In genomic region chr5:56917534-56917933, GRCh38 we compare ENCODE assay signal across 1 cellular context.
TF ChIP-seq lines count a peak whose summit lies in the region.

No MANE protein-coding gene starts in this region.

TF ChIP-seq in liver, 16 proteins besides CTCF, POLR2A, EP300 and RAD21 (continued from another document):
- TF ChIP-seq RXRA (IDR thresholded peaks at IDR 0.05) (peak; percentile 77 to 85), HNF4G (IDR thresholded peaks at IDR 0.05) (peak; percentile 24), ZBTB33 (IDR thresholded peaks at IDR 0.05) (no peak), FOXA1 (IDR thresholded peaks at IDR 0.05) (no peak), GABPA (IDR thresholded peaks at IDR 0.05 in 1 of 2, conservative IDR thresholded peaks at IDR 0.05 in 1 of 2) (no peak), NR2F2 (IDR thresholded peaks at IDR 0.05) (no peak)
